19 cellular contexts compared by ENCODE assay signal in the genomic region with DNA sequence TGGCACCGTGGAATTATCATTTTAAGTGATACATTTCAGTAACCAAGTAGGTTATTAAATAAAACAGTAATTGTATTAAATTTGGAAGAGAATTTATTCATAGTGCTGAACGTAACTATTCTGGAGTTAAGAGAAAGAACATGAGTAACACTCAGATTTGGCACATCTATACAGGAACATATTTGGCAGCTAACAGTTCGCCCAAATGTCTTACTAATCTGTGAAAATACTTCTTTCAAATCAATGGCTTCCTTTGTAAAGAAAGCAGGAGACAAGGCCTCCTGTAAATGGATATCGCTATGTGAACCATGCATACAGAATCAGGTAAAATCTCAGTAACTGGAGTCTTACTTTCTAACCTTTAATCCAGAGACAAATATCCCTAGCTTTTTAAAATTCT.
"Had no signal": no experiment of that assay in that cellular context is flagged by ENCODE, and none has a peak within 500 bp of the region (broad histone marks: within the 10 kb centered on the region; RNA-seq: fewer than 3 reads in every experiment).

No MANE protein-coding gene starts in this region.

- DNase-seq: activated naive CD4-positive, alpha-beta T cell treated with Interleukin-2 at 50 U/mL for 16 hours; activated T-cell treated with anti-CD3 and anti-CD28 coated beads for 4 hours; anterior cingulate cortex; central memory CD4-positive, alpha-beta T cell; colonic mucosa; kidney; left lung; naive thymus-derived CD8-positive, alpha-beta T cell; retina; stimulated activated CD4-positive, alpha-beta T cell treated with anti-CD3 and anti-CD28 coated beads, Interleukin-4, amount 100 ng/mL, for 4 hours; stimulated activated CD8-positive, alpha-beta memory T cell treated with anti-CD3 and anti-CD28 coated beads, Interleukin-4, amount 100 ng/mL, for 48 hours; stimulated activated naive CD4-positive, alpha-beta T cell treated with Interleukin-2 at 50 U/mL for 16 hours; substantia nigra; T-cell; T-helper 9 cell; trophoblast cell had no signal

- H2AFZ ChIP-seq: hepatocyte had no signal

- H3K4me1 ChIP-seq: colonic mucosa had no signal

- H3K27me3 ChIP-seq: colonic mucosa, esophagus muscularis mucosa, gastroesophageal sphincter, hepatocyte, left lung had no signal

- H3K36me3 ChIP-seq: colonic mucosa had no signal

- H3K4me2 ChIP-seq: hepatocyte had no signal

- H3K4me3 ChIP-seq: colonic mucosa, esophagus muscularis mucosa, gastroesophageal sphincter, hepatocyte, left lung had no signal

- H3K9me3 ChIP-seq: colonic mucosa, esophagus muscularis mucosa, gastroesophageal sphincter, left lung had no signal

- H3K27ac ChIP-seq: colonic mucosa, gastroesophageal sphincter, hepatocyte, left lung had no signal
